20 cellular contexts compared by ENCODE assay signal in genomic region chr11:34706709-34707461, GRCh38.
A peak's percentile ranks its signal among the peaks of the same experiment; 100 is the strongest.
DNase-seq lines count a peak whose midpoint lies in the region; ATAC-seq and TF ChIP-seq lines count a peak whose summit lies in the region.
"Had no signal": no experiment of that assay in that cellular context is flagged by ENCODE, and none has a peak within 500 bp of the region (broad histone marks: within the 10 kb centered on the region; RNA-seq: fewer than 3 reads in every experiment).

No MANE protein-coding gene starts in this region.

- peak; percentile 25 for ATAC-seq in left lobe of liver
- no peak for ATAC-seq in HG03565 (IDR thresholded peaks at IDR 0.05; ENCODE audit: unreplicated experiment)
- no peak for ATAC-seq in HG03175 (IDR thresholded peaks at IDR 0.05; ENCODE audit: unreplicated experiment)
- ATAC-seq: CD8-positive, alpha-beta T cell; GM12878; HCT116 had no signal

- no peak for TF ChIP-seq CTCF in fibroblast of mammary gland (conservative IDR thresholded peaks at IDR 0.05; ENCODE audit: control insufficient read depth, insufficient read depth, low read depth, low read length)

- DNase-seq in LHCN-M2 (ENCODE audit: low read depth) = peak; percentile 23
- peak; percentile 51 for DNase-seq in amniotic epithelial cell (ENCODE audit: low read depth)
- DNase-seq in fibroblast of mammary gland (ENCODE audit: low read depth) = peak; percentile 5
- no peak for DNase-seq in left lobe of liver (ENCODE audit: low spot score)
- no peak for DNase-seq in activated naive CD4-positive, alpha-beta T cell treated with anti-CD3 and anti-CD28 coated beads, Interleukin-2, amount 50 U/mL, for 16 hours
- DNase-seq in head of caudate nucleus = no peak
- DNase-seq: Calu3, GF-D8, GOT3, NCI-H1694 treated with DMSO at 0.1 percent for 48 hours, NCI-H2107, NCI-H2227 treated with DMSO at 0.1 percent for 48 hours, NCI-H510A treated with DMSO at 0.1 percent for 48 hours, NCI-H774 had no signal

- no peak overlapping the region for H3K4me3 ChIP-seq in fibroblast of mammary gland (ENCODE audit: control insufficient read depth, low read depth, low read length)
- H3K4me3 ChIP-seq: BLaER1, GM12878 had no signal

- intact Hi-C loops in head of caudate nucleus (cut with DNase I) = no loop called here

Comparison
In these comparisons a context has a peak if more than half of its experiments do, and no peak if none do; other contexts are left out.
1. DNase-seq: peak in LHCN-M2 (single experiment), amniotic epithelial cell (single experiment) and fibroblast of mammary gland (single experiment); none in left lobe of liver (single experiment), activated naive CD4-positive, alpha-beta T cell treated with anti-CD3 and anti-CD28 coated beads, Interleukin-2, amount 50 U/mL, for 16 hours (single experiment) and head of caudate nucleus (0 of 42).